8 cellular contexts compared by ENCODE assay signal in genomic region chr20:3172933-3173581, GRCh38. TPM values are rescaled to one million over a fixed set of nuclear protein-coding genes. Genes with fewer than 3 reads are reported as not detected.
DNase-seq lines count a peak whose midpoint lies in the region; ATAC-seq and TF ChIP-seq lines count a peak whose summit lies in the region.

Gene LZTS3, minus strand, starts transcription at chr20:3173549. Its CDS starts 6,386 bp downstream, at chr20:3167163.

- TF ChIP-seq CTCF in DOHH2 (IDR thresholded peaks at IDR 0.05; ENCODE audit: low read depth, low read length, poor library complexity, severe bottlenecking) (peak; percentile 34), vagina (IDR thresholded peaks at IDR 0.05) (no peak)

- H3K9me2 ChIP-seq in DOHH2 (replicated peaks; ENCODE audit: control insufficient read depth, low read length): no peaks in the 10 kb centered on the region

- no peaks in the 10 kb centered on the region for H3K36me3 Mint-ChIP-seq in activated naive CD8-positive, alpha-beta T cell treated with anti-CD3 and anti-CD28 coated beads for 36 hours

- H3K9me3 Mint-ChIP-seq in activated naive CD8-positive, alpha-beta T cell treated with anti-CD3 and anti-CD28 coated beads for 36 hours: no peaks in the 10 kb centered on the region

- H4K20me1 ChIP-seq in DOHH2 (ENCODE audit: control insufficient read depth, insufficient read depth, low read depth, low read length): no peaks in the 10 kb centered on the region

- ATAC-seq in GM21619 (IDR thresholded peaks at IDR 0.05; ENCODE audit: unreplicated experiment) (peak; percentile 50), SK-N-SH treated with all-trans-retinoic acid at 6 μM for 48 hours (peak; percentile 40), left ventricle myocardium superior (peak; percentile 59)

- no peaks in the 10 kb centered on the region for H3K36me3 ChIP-seq in DOHH2 (ENCODE audit: control insufficient read depth, low read length)
- H3K36me3 ChIP-seq in vagina: no peaks in the 10 kb centered on the region

- H3K4me3 Mint-ChIP-seq in activated naive CD8-positive, alpha-beta T cell treated with anti-CD3 and anti-CD28 coated beads for 36 hours: peak within 1 kb of the TSS; percentile 80

- no peaks in the 10 kb centered on the region for H3K79me2 ChIP-seq in DOHH2 (ENCODE audit: control insufficient read depth, low read length)

- peaks cover 11% of the 10 kb centered on the region for H3K27me3 Mint-ChIP-seq in activated naive CD8-positive, alpha-beta T cell treated with anti-CD3 and anti-CD28 coated beads for 36 hours

- H3K4me1 ChIP-seq in DOHH2 (ENCODE audit: control insufficient read depth, low read length) (peaks cover 14% of the 10 kb centered on the region), vagina (peaks cover 28% of the 10 kb centered on the region)

- no peak within 1 kb of the TSS for H3K27ac Mint-ChIP-seq in activated naive CD8-positive, alpha-beta T cell treated with anti-CD3 and anti-CD28 coated beads for 36 hours

- peaks cover 6% of the 10 kb centered on the region; the same call in 1 of the 2 replicates for H3F3A ChIP-seq in DOHH2 (ENCODE audit: control insufficient read depth, insufficient read depth)

- TF ChIP-seq POLR2A in vagina (IDR thresholded peaks at IDR 0.05): peak in 1 of 2 donors; percentile 60

- H3K4me1 Mint-ChIP-seq in activated naive CD8-positive, alpha-beta T cell treated with anti-CD3 and anti-CD28 coated beads for 36 hours: peaks cover 9% of the 10 kb centered on the region

- peaks cover 55% of the 10 kb centered on the region for H3K27me3 ChIP-seq in DOHH2 (ENCODE audit: control insufficient read depth, low read length)
- no peaks in the 10 kb centered on the region for H3K27me3 ChIP-seq in vagina

- peak within 1 kb of the TSS; percentile 99 for H3K4me2 ChIP-seq in DOHH2 (ENCODE audit: low read length)

- in situ Hi-C loops in KBM-7 (cut with MboI; ENCODE audit: low pct_unique_long_range_greater_than_20kb, low sequenced_read_pairs): no loop called here

- no peaks in the 10 kb centered on the region for H3K9me3 ChIP-seq in DOHH2 (ENCODE audit: control insufficient read depth, insufficient read depth, low read length)
- H3K9me3 ChIP-seq in vagina: no peaks in the 10 kb centered on the region

- peak; percentile 76 for DNase-seq in KBM-7
- DNase-seq in activated naive CD8-positive, alpha-beta T cell treated with anti-CD3 and anti-CD28 coated beads for 36 hours: peak; percentile 89
- peak; percentile 86 for DNase-seq in left ventricle myocardium superior
- no peak for DNase-seq in renal cortical epithelial cell (ENCODE audit: low read depth)
- DNase-seq in vagina (ENCODE audit: extremely low spot score in 2 of 2): no peak

- H3K27ac ChIP-seq in DOHH2 (ENCODE audit: low read depth, low read length) (no peak within 1 kb of the TSS), vagina (peak within 1 kb of the TSS; percentile 81)

- intact Hi-C loops in left ventricle myocardium superior (cut with micrococcal nuclease): no loop called here
- intact Hi-C loops in vagina (cut with DNase I): no loop called here

- H3K4me3 ChIP-seq in DOHH2 (ENCODE audit: low read length) (peak within 1 kb of the TSS; percentile 86), vagina (peak within 1 kb of the TSS; percentile 76 to 95)

TF ChIP-seq in SK-N-SH treated with all-trans-retinoic acid at 6 μM for 48 hours, 23 proteins besides CTCF, POLR2A, EP300 and RAD21:
- TF ChIP-seq ZNF70 (CRISPR knock-in tag; IDR thresholded peaks at IDR 0.05): peak; percentile 54; the same call in 1 of the 2 replicates
- 0 out of 2 replicates have a peak, but pooled peaks have one; percentile 16 for TF ChIP-seq SNAI2 (CRISPR knock-in tag; IDR thresholded peaks at IDR 0.05)
- TF ChIP-seq ZFP30 (CRISPR knock-in tag; IDR thresholded peaks at IDR 0.05): peak; percentile 54; the same call in 1 of the 2 replicates
- TF ChIP-seq, protein P1, sequence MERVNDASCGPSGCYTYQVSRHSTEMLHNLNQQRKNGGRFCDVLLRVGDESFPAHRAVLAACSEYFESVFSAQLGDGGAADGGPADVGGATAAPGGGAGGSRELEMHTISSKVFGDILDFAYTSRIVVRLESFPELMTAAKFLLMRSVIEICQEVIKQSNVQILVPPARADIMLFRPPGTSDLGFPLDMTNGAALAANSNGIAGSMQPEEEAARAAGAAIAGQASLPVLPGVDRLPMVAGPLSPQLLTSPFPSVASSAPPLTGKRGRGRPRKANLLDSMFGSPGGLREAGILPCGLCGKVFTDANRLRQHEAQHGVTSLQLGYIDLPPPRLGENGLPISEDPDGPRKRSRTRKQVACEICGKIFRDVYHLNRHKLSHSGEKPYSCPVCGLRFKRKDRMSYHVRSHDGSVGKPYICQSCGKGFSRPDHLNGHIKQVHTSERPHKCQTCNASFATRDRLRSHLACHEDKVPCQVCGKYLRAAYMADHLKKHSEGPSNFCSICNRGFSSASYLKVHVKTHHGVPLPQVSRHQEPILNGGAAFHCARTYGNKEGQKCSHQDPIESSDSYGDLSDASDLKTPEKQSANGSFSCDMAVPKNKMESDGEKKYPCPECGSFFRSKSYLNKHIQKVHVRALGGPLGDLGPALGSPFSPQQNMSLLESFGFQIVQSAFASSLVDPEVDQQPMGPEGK (CRISPR knock-in tag; IDR thresholded peaks at IDR 0.05; ENCODE audit: borderline replicate concordance): 0 out of 2 replicates have a peak, but pooled peaks have one; percentile 41
- TF ChIP-seq GLIS3 (CRISPR knock-in tag; IDR thresholded peaks at IDR 0.05): no peak
- 0 out of 2 replicates have a peak, but pooled peaks have one; percentile 23 for TF ChIP-seq ZNF565 (CRISPR knock-in tag; conservative IDR thresholded peaks at IDR 0.05; ENCODE audit: low read depth)

RNA-seq across cellular contexts. Expression of gene LZTS3, which starts in this region (rescaled TPM):
- total RNA-seq in activated naive CD8-positive, alpha-beta T cell treated with anti-CD3 and anti-CD28 coated beads for 36 hours: 1 to 10 TPM; 1.6 TPM
- total RNA-seq in left ventricle myocardium superior: 17.6 TPM
- total RNA-seq in renal cortical epithelial cell: 21.7 and 23.5 TPM in 2 replicates
- 12.8 TPM for total RNA-seq in vagina

Comparison
In these comparisons a context has a peak if more than half of its experiments do, and no peak if none do; other contexts are left out.
1. DNase-seq: peak in KBM-7 (single experiment), activated naive CD8-positive, alpha-beta T cell treated with anti-CD3 and anti-CD28 coated beads for 36 hours (single experiment) and left ventricle myocardium superior (single experiment); none in renal cortical epithelial cell (single experiment) and vagina (0 of 2).
2. Peak in every context shown above with its lines, with median percentiles within 50 percentile points of each other: ATAC-seq.